Comparison of ENCODE assay signal across 1 cellular context in the genomic region with DNA sequence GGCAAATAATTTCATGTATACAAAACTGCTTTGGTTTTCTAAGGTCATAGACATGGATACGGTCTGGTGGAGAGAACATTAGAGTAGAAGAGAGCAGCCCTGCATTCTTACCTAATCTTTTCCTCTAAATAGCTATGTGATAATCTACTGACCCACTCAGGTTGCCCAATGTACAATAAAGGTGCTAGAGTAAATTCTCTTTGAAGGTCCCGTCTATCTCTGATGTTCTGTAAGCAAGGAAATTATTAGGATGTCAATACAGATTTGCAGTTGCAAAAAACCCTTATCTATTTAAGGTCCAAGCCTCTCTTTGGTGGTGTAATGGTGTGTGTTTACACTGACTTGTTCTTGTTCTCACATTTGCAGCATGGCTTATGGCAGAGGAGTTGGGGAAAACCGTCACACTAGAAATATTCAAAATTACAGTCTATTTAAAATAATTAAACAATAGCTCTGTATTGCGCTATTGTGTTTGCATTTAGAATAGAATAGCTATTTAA.
TF ChIP-seq lines count a peak whose summit lies in the region.

No MANE protein-coding gene starts in this region.

TF ChIP-seq in HepG2, 621 proteins besides CTCF, POLR2A, EP300 and RAD21 (continued from another document and continues in another):
- TF ChIP-seq ZNF724P (CRISPR knock-in tag; IDR thresholded peaks at IDR 0.05; ENCODE audit: borderline replicate concordance) = no peak
- no peak for TF ChIP-seq GRHL1 (CRISPR knock-in tag; conservative IDR thresholded peaks at IDR 0.05)
- 0 out of 2 replicates have a peak, but pooled peaks have one; percentile 26 for TF ChIP-seq RFX3 (CRISPR knock-in tag; IDR thresholded peaks at IDR 0.05)
- peak; percentile 59 for TF ChIP-seq STAG1 (CRISPR knock-in tag; IDR thresholded peaks at IDR 0.05)
- no peak for TF ChIP-seq KAT2B (IDR thresholded peaks at IDR 0.05; ENCODE audit: borderline replicate concordance, low read depth, low read length)
- TF ChIP-seq BATF2 (CRISPR knock-in tag; IDR thresholded peaks at IDR 0.05) = no peak
- TF ChIP-seq ZNF549 (CRISPR knock-in tag; IDR thresholded peaks at IDR 0.05) = no peak
- TF ChIP-seq HNRNPLL (IDR thresholded peaks at IDR 0.05; ENCODE audit: low read depth, low read length, poor library complexity, severe bottlenecking) = no peak
- no peak for TF ChIP-seq DR1 (CRISPR knock-in tag; IDR thresholded peaks at IDR 0.05)
- TF ChIP-seq FOXM1 (CRISPR knock-in tag; IDR thresholded peaks at IDR 0.05) = no peak
- TF ChIP-seq CERS6 (CRISPR knock-in tag; IDR thresholded peaks at IDR 0.05) = no peak
- TF ChIP-seq ZSCAN31 (CRISPR knock-in tag; IDR thresholded peaks at IDR 0.05; ENCODE audit: low read depth) = peak; percentile 94
- TF ChIP-seq, protein P1, sequence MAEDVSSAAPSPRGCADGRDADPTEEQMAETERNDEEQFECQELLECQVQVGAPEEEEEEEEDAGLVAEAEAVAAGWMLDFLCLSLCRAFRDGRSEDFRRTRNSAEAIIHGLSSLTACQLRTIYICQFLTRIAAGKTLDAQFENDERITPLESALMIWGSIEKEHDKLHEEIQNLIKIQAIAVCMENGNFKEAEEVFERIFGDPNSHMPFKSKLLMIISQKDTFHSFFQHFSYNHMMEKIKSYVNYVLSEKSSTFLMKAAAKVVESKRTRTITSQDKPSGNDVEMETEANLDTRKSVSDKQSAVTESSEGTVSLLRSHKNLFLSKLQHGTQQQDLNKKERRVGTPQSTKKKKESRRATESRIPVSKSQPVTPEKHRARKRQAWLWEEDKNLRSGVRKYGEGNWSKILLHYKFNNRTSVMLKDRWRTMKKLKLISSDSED (CRISPR knock-in tag; IDR thresholded peaks at IDR 0.05) = no peak
- no peak for TF ChIP-seq NRL (CRISPR knock-in tag; IDR thresholded peaks at IDR 0.05; ENCODE audit: borderline replicate concordance)
- no peak for TF ChIP-seq USF2 (IDR thresholded peaks at IDR 0.05; ENCODE audit: low read depth, low read length)
- TF ChIP-seq USF2 (CRISPR knock-in tag; IDR thresholded peaks at IDR 0.05; ENCODE audit: borderline replicate concordance) = no peak
- no peak for TF ChIP-seq ZNF670 (CRISPR knock-in tag; IDR thresholded peaks at IDR 0.05; ENCODE audit: borderline replicate concordance)
- peak; percentile 96 for TF ChIP-seq PPARG (CRISPR knock-in tag; conservative IDR thresholded peaks at IDR 0.05)
- peak; percentile 58 for TF ChIP-seq ZEB1 (IDR thresholded peaks at IDR 0.05; ENCODE audit: insufficient replicate concordance, low read depth)
- TF ChIP-seq TBX3 (IDR thresholded peaks at IDR 0.05; ENCODE audit: borderline replicate concordance) = peak; percentile 100
- TF ChIP-seq AFF4 (CRISPR knock-in tag; IDR thresholded peaks at IDR 0.05) = peak; percentile 97
- 0 out of 2 replicates have a peak, but pooled peaks have one; percentile 64 for TF ChIP-seq ZNF510 (CRISPR knock-in tag; IDR thresholded peaks at IDR 0.05; ENCODE audit: low read depth)
- TF ChIP-seq, protein P2, sequence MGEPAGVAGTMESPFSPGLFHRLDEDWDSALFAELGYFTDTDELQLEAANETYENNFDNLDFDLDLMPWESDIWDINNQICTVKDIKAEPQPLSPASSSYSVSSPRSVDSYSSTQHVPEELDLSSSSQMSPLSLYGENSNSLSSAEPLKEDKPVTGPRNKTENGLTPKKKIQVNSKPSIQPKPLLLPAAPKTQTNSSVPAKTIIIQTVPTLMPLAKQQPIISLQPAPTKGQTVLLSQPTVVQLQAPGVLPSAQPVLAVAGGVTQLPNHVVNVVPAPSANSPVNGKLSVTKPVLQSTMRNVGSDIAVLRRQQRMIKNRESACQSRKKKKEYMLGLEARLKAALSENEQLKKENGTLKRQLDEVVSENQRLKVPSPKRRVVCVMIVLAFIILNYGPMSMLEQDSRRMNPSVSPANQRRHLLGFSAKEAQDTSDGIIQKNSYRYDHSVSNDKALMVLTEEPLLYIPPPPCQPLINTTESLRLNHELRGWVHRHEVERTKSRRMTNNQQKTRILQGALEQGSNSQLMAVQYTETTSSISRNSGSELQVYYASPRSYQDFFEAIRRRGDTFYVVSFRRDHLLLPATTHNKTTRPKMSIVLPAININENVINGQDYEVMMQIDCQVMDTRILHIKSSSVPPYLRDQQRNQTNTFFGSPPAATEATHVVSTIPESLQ (CRISPR knock-in tag; conservative IDR thresholded peaks at IDR 0.05) = no peak
- TF ChIP-seq, protein P3, sequence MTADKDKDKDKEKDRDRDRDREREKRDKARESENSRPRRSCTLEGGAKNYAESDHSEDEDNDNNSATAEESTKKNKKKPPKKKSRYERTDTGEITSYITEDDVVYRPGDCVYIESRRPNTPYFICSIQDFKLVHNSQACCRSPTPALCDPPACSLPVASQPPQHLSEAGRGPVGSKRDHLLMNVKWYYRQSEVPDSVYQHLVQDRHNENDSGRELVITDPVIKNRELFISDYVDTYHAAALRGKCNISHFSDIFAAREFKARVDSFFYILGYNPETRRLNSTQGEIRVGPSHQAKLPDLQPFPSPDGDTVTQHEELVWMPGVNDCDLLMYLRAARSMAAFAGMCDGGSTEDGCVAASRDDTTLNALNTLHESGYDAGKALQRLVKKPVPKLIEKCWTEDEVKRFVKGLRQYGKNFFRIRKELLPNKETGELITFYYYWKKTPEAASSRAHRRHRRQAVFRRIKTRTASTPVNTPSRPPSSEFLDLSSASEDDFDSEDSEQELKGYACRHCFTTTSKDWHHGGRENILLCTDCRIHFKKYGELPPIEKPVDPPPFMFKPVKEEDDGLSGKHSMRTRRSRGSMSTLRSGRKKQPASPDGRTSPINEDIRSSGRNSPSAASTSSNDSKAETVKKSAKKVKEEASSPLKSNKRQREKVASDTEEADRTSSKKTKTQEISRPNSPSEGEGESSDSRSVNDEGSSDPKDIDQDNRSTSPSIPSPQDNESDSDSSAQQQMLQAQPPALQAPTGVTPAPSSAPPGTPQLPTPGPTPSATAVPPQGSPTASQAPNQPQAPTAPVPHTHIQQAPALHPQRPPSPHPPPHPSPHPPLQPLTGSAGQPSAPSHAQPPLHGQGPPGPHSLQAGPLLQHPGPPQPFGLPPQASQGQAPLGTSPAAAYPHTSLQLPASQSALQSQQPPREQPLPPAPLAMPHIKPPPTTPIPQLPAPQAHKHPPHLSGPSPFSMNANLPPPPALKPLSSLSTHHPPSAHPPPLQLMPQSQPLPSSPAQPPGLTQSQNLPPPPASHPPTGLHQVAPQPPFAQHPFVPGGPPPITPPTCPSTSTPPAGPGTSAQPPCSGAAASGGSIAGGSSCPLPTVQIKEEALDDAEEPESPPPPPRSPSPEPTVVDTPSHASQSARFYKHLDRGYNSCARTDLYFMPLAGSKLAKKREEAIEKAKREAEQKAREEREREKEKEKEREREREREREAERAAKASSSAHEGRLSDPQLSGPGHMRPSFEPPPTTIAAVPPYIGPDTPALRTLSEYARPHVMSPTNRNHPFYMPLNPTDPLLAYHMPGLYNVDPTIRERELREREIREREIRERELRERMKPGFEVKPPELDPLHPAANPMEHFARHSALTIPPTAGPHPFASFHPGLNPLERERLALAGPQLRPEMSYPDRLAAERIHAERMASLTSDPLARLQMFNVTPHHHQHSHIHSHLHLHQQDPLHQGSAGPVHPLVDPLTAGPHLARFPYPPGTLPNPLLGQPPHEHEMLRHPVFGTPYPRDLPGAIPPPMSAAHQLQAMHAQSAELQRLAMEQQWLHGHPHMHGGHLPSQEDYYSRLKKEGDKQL (CRISPR knock-in tag; IDR thresholded peaks at IDR 0.05; ENCODE audit: low read depth) = peak; percentile 99
- TF ChIP-seq ZNF7 (CRISPR knock-in tag; IDR thresholded peaks at IDR 0.05) = no peak
- TF ChIP-seq HMG20A (CRISPR knock-in tag; IDR thresholded peaks at IDR 0.05; ENCODE audit: borderline replicate concordance) = peak; percentile 98
- TF ChIP-seq ZNF460 (CRISPR knock-in tag; IDR thresholded peaks at IDR 0.05; ENCODE audit: borderline replicate concordance) = no peak; the same call in 1 of the 2 replicates
- peak; percentile 91; the same call in 1 of the 2 replicates for TF ChIP-seq SALL1 (CRISPR knock-in tag; IDR thresholded peaks at IDR 0.05)
- peak; percentile 76; the same call in 1 of the 2 replicates for TF ChIP-seq ZNF343 (CRISPR knock-in tag; IDR thresholded peaks at IDR 0.05)
- peak; percentile 43 for TF ChIP-seq POGK (CRISPR knock-in tag; conservative IDR thresholded peaks at IDR 0.05)
- TF ChIP-seq HOMEZ (CRISPR knock-in tag; IDR thresholded peaks at IDR 0.05; ENCODE audit: low read depth) = peak; percentile 92
